ENCODE assay signal across 15 cellular contexts in the genomic region with DNA sequence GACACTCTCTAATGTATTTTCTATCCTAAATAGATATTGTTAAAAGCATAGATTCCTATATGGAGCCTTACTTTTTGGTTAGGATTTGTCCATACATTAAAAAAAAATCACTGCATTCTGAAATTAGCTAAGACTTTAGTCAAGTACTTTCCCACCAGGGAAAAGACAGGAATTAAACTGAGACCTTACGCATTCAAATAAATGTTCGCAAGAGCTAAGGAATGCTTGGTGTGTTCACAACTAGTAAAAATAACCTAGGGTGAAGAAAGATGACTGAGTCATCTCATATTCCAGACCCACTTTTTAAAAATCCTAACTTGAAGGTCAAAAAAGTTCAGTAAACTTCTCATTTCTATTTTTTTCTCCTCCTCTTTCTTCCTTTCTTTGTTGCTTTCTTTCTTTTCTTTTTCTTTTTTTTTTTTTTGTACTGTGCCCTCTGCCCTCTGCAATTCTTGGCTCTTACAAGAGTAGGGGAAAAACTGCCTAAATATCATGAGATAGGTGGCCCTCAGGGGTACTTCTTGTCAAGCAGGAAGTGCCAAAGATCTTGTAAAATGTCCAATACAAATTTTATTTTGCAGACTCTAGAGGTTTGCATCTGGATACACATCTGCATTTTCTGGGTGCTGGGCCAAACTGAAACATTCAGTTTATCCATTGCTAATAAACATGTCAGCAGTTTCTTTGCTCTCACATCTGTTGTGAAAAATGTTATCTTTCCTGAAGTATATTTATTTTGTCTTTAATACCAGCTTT.
DNase-seq lines count a peak whose midpoint lies in the region; ATAC-seq and TF ChIP-seq lines count a peak whose summit lies in the region.
"Had no signal": no experiment of that assay in that cellular context is flagged by ENCODE, and none has a peak within 500 bp of the region (broad histone marks: within the 10 kb centered on the region; RNA-seq: fewer than 3 reads in every experiment).

No MANE protein-coding gene starts in this region.

- no peak overlapping the region for H3K27ac Mint-ChIP-seq in CD4-positive, alpha-beta T cell

- TF ChIP-seq CTCF in left ventricle myocardium inferior (IDR thresholded peaks at IDR 0.05; ENCODE audit: borderline replicate concordance) = no peak
- no peak for TF ChIP-seq CTCF in CD4-positive, alpha-beta T cell (IDR thresholded peaks at IDR 0.05)

- intact Hi-C loops in left ventricle myocardium inferior (cut with micrococcal nuclease) = no loop called here
- intact Hi-C loops in CD4-positive, alpha-beta T cell (cut with DNase I, micrococcal nuclease) = no loop called here

- H3K9me3 ChIP-seq in left ventricle myocardium inferior (replicated peaks) = peaks cover 2% of the 10 kb centered on the region
- no peaks in the 10 kb centered on the region for H3K9me3 ChIP-seq in CD4-positive, alpha-beta T cell (ENCODE audit: control insufficient read depth, low read length)
- H3K9me3 ChIP-seq: esophagus squamous epithelium, lower lobe of right lung had no signal

- no peaks in the 10 kb centered on the region for H3K9me3 Mint-ChIP-seq in CD4-positive, alpha-beta T cell

- no peak overlapping the region for H3K4me3 ChIP-seq in left ventricle myocardium inferior
- H3K4me3 ChIP-seq: esophagus squamous epithelium, lower lobe of right lung had no signal

- H3K36me3 ChIP-seq in left ventricle myocardium inferior = no peaks in the 10 kb centered on the region
- H3K36me3 ChIP-seq: esophagus squamous epithelium, lower lobe of right lung had no signal

- peak overlapping the region; percentile 62 for H3K27ac ChIP-seq in left ventricle myocardium inferior (replicated peaks)
- H3K27ac ChIP-seq in CD4-positive, alpha-beta T cell (ENCODE audit: low read depth, low read length) = no peak overlapping the region
- H3K27ac ChIP-seq: lower lobe of right lung had no signal

- H3K4me3 Mint-ChIP-seq in CD4-positive, alpha-beta T cell = no peak overlapping the region

- no peaks in the 10 kb centered on the region for H3K27me3 ChIP-seq in left ventricle myocardium inferior (ENCODE audit: low read depth)
- H3K27me3 ChIP-seq in CD4-positive, alpha-beta T cell (ENCODE audit: control insufficient read depth, insufficient read depth, low read length) = no peaks in the 10 kb centered on the region
- H3K27me3 ChIP-seq: esophagus squamous epithelium had no signal

- no peaks in the 10 kb centered on the region for H3K4me1 Mint-ChIP-seq in CD4-positive, alpha-beta T cell (ENCODE audit: low read depth)

- POLR2A ChIA-PET in CD4-positive, alpha-beta T cell (lab: Charles Lee) = no interaction called here

- H3K4me1 ChIP-seq in left ventricle myocardium inferior = peaks cover 30% of the 10 kb centered on the region

- H3K27me3 Mint-ChIP-seq in CD4-positive, alpha-beta T cell = no peaks in the 10 kb centered on the region

- no peaks in the 10 kb centered on the region for H3K36me3 Mint-ChIP-seq in CD4-positive, alpha-beta T cell (ENCODE audit: low read depth)

- CTCF ChIA-PET in CD4-positive, alpha-beta T cell (lab: Charles Lee) = no interaction called here

- DNase-seq in GM04503 (ENCODE audit: low read depth) (peak; percentile 86), brain pericyte (ENCODE audit: low read depth, low spot score) (peak; percentile 10), left ventricle myocardium inferior (no peak), stromal cell of bone marrow (ENCODE audit: low read depth) (peak; percentile 84), activated gamma-delta T cell treated with Interleukin-2 at 50 U/mL for 16 hours (no peak)
- no peak for DNase-seq in CD4-positive, alpha-beta T cell
- DNase-seq: activated CD4-positive, CD25-positive, alpha-beta regulatory T cell; activated T-cell treated with anti-CD3 and anti-CD28 coated beads, Interleukin-2, amount 50 U/mL, for 48 hours; central memory CD4-positive, alpha-beta T cell; esophagus squamous epithelium; lower lobe of right lung; NCI-H69; SHP77 had no signal

- ATAC-seq in HG02885 (IDR thresholded peaks at IDR 0.05; ENCODE audit: poor library complexity, unreplicated experiment) = no peak
- no peak for ATAC-seq in CD4-positive, alpha-beta T cell (ENCODE audit: poor library complexity)
- ATAC-seq in HG02870 (IDR thresholded peaks at IDR 0.05; ENCODE audit: unreplicated experiment) = no peak

Comparison
In these comparisons a context has a peak if more than half of its experiments do, and no peak if none do; other contexts are left out.
1. DNase-seq: peak in GM04503 (single experiment), brain pericyte (single experiment) and stromal cell of bone marrow (single experiment); none in left ventricle myocardium inferior (single experiment), activated gamma-delta T cell treated with Interleukin-2 at 50 U/mL for 16 hours (single experiment) and CD4-positive, alpha-beta T cell (0 of 10).